In genomic region chrX:74923942-74924448, GRCh38 we compare ENCODE assay signal across 8 cellular contexts. TPM values are rescaled to one million over a fixed set of nuclear protein-coding genes. Genes with fewer than 3 reads are reported as not detected.
DNase-seq lines count a peak whose midpoint lies in the region; ATAC-seq and TF ChIP-seq lines count a peak whose summit lies in the region.

No MANE protein-coding gene starts in this region.

- no peak for TF ChIP-seq EP300 in upper lobe of left lung (IDR thresholded peaks at IDR 0.05)

- peak; percentile 4 for DNase-seq in AG10803 (ENCODE audit: low read depth)
- DNase-seq in astrocyte of the hippocampus (ENCODE audit: low read depth, low spot score), result peak; percentile 43
- DNase-seq in upper lobe of left lung, result peak in 1 of 2 donors; percentile 80
- DNase-seq in islet precursor cell, result no peak
- no peak for DNase-seq in HCEC 1CT

- H3K27ac ChIP-seq in KMS-11 (peak overlapping the region; percentile 88), mucosa of rectum (ENCODE audit: low read depth in 2 of 2, low read length in 2 of 2) (peak overlapping the region in 1 of 2 donors; percentile 23), upper lobe of left lung (peak overlapping the region in 2 of 4 donors; percentile 56 to 60)

- H3K9me3 ChIP-seq in mucosa of rectum (ENCODE audit: control insufficient read depth in 2 of 2, low read length in 2 of 2), result no peaks in the 10 kb centered on the region
- H3K9me3 ChIP-seq in upper lobe of left lung, result peaks cover 0 to 5% (median 0%) of the 10 kb centered on the region in 4 donors

- TF ChIP-seq POLR2A in GM19099 (IDR thresholded peaks at IDR 0.05; ENCODE audit: extremely low read depth, insufficient read length, low read depth) (peak; percentile 1), upper lobe of left lung (IDR thresholded peaks at IDR 0.05) (no peak)

- peak overlapping the region; percentile 93 for H3K4me2 ChIP-seq in KMS-11

- ATAC-seq in upper lobe of left lung (ENCODE audit: low FRiP score in 2 of 2), result peak in 1 of 2 donors; percentile 63

- H3K27me3 ChIP-seq in KMS-11 (ENCODE audit: insufficient read depth, low read depth) (no peaks in the 10 kb centered on the region), mucosa of rectum (ENCODE audit: control insufficient read depth in 2 of 2, insufficient read depth in 2 of 2, low read length in 2 of 2) (no peaks in the 10 kb centered on the region), upper lobe of left lung (peaks cover 0 to 3% (median 0%) of the 10 kb centered on the region in 4 donors)

- no peaks in the 10 kb centered on the region for H4K20me1 ChIP-seq in KMS-11 (ENCODE audit: insufficient read depth)

- H3K4me1 ChIP-seq in KMS-11 (ENCODE audit: low read depth, poor library complexity, severe bottlenecking) (peaks cover 10% of the 10 kb centered on the region), mucosa of rectum (ENCODE audit: control insufficient read depth in 2 of 2, insufficient read depth in 2 of 2, low read length in 2 of 2) (peaks cover 0 to 2% of the 10 kb centered on the region in 2 donors), upper lobe of left lung (peaks cover 0 to 12% (median 4%) of the 10 kb centered on the region in 4 donors)

- H3K36me3 ChIP-seq in KMS-11 (ENCODE audit: insufficient read depth) (no peaks in the 10 kb centered on the region), mucosa of rectum (ENCODE audit: control insufficient read depth in 2 of 2, insufficient read depth in 2 of 2, low read length in 2 of 2) (no peaks in the 10 kb centered on the region), upper lobe of left lung (no peaks in the 10 kb centered on the region)

- TF ChIP-seq CTCF in AG10803 (conservative IDR thresholded peaks at IDR 0.05; ENCODE audit: low read length) (no peak), KMS-11 (conservative IDR thresholded peaks at IDR 0.05; ENCODE audit: low read depth, low read length) (no peak), upper lobe of left lung (IDR thresholded peaks at IDR 0.05) (no peak)

- peak overlapping the region; percentile 84 for H3K9ac ChIP-seq in KMS-11
- H3K9ac ChIP-seq in mucosa of rectum (ENCODE audit: low read depth in 1 of 2, low read length in 2 of 2), result no peak overlapping the region

- H3K4me3 ChIP-seq in AG10803 (ENCODE audit: low read length) (peak overlapping the region; percentile 20; the same call in 1 of the 2 replicates), KMS-11 (IDR thresholded peaks at IDR 0.05; ENCODE audit: insufficient read depth, low read depth, low read length) (no peak overlapping the region), mucosa of rectum (ENCODE audit: low read length in 2 of 2) (peak overlapping the region; percentile 37 to 73), upper lobe of left lung (peak overlapping the region; percentile 10 to 51 (median 43))

- peak overlapping the region; percentile 75 for H2AFZ ChIP-seq in KMS-11 (ENCODE audit: low read depth)

- WGBS in upper lobe of left lung, 2 donors, result 0 to 53% methylated on average over 1 to 34 of the region's 51 CpGs

- H3K79me2 ChIP-seq in KMS-11 (ENCODE audit: insufficient read depth, low read depth), result peaks cover 22% of the 10 kb centered on the region

RNA-seq across cellular contexts. Expression of gene NEXMIF, which starts 1.3 kb away (rescaled TPM):
- 1 to 10 TPM in 2 of 6 donors, under 1 TPM in 4; under 0.01 to 2.1 (median 0.65) TPM for total RNA-seq in upper lobe of left lung

Comparison
In these comparisons a context has a peak if more than half of its experiments do, and no peak if none do; other contexts are left out.
1. DNase-seq: peak in AG10803 (single experiment) and astrocyte of the hippocampus (single experiment); none in islet precursor cell (single experiment) and HCEC 1CT (single experiment).